Comparison of ENCODE assay signal across 25 cellular contexts in genomic region chr9:70362952-70363351, GRCh38. TPM values are rescaled to one million over a fixed set of nuclear protein-coding genes. Genes with fewer than 3 reads are reported as not detected.
DNase-seq lines count a peak whose midpoint lies in the region; ATAC-seq, FAIRE-seq and TF ChIP-seq lines count a peak whose summit lies in the region.
"Had no signal": no experiment of that assay in that cellular context is flagged by ENCODE, and none has a peak within 500 bp of the region (broad histone marks: within the 10 kb centered on the region; RNA-seq: fewer than 3 reads in every experiment).

No MANE protein-coding gene starts in this region.

- no peak overlapping the region for H3K4me2 ChIP-seq in mammary epithelial cell (ENCODE audit: insufficient read depth, low read depth, low read length)
- no peak overlapping the region for H3K4me2 ChIP-seq in HepG2 (ENCODE audit: low read depth, low read length)

- no peaks in the 10 kb centered on the region for H3K9me3 ChIP-seq in mammary epithelial cell (replicated peaks; ENCODE audit: insufficient read depth, low read length)
- no peaks in the 10 kb centered on the region for H3K9me3 ChIP-seq in HepG2 (ENCODE audit: low read length)
- H3K9me3 ChIP-seq in Caco-2: no peaks in the 10 kb centered on the region
- H3K9me3 ChIP-seq: prostate gland, tibial artery had no signal

- H3K9me3 Mint-ChIP-seq in glutamatergic neuron (ENCODE audit: unreplicated experiment): no peaks in the 10 kb centered on the region
- H3K9me3 Mint-ChIP-seq in type B pancreatic cell: no peaks in the 10 kb centered on the region
- no peaks in the 10 kb centered on the region for H3K9me3 Mint-ChIP-seq in Caco-2 (ENCODE audit: unreplicated experiment)
- H3K9me3 Mint-ChIP-seq: activated naive CD4-positive, alpha-beta T cell treated with anti-CD3 and anti-CD28 coated beads, Interleukin-2, amount 10 ng/mL, durations not matched to agents 7 days and 5 days; activated T-cell treated with anti-CD3 and anti-CD28 coated beads, Interleukin-2, amount 50 U/mL, for 72 hours; CD4-positive, CD25-positive, alpha-beta regulatory T cell; stimulated activated naive CD8-positive, alpha-beta T cell treated with anti-CD3 and anti-CD28 coated beads, Interleukin-15, Interleukin-2, amounts not matched to agents 100 ng/mL and 50 ng/mL, for 24 hours had no signal

- CTCF ChIA-PET in mammary epithelial cell (lab: Charles Lee; ENCODE audit: low non-redundant PET) (no interaction called here), HepG2 (lab: Yijun Ruan, JAX; ENCODE audit: low intra/inter-chr PET ratio, low total read pairs) (no interaction called here), Caco-2 (lab: Charles Lee) (no interaction called here)

- FAIRE-seq in HepG2 (lab: Jason Lieb, UNC): no peak

- ATAC-seq in HepG2: no peak
- ATAC-seq: activated T-cell treated with anti-CD3 and anti-CD28 coated beads, Interleukin-2, amount 50 U/mL, for 72 hours had no signal

- no peak overlapping the region for H3K27ac Mint-ChIP-seq in glutamatergic neuron (ENCODE audit: unreplicated experiment)
- no peak overlapping the region for H3K27ac Mint-ChIP-seq in type B pancreatic cell
- no peak overlapping the region for H3K27ac Mint-ChIP-seq in Caco-2 (ENCODE audit: unreplicated experiment)
- H3K27ac Mint-ChIP-seq: activated naive CD4-positive, alpha-beta T cell treated with anti-CD3 and anti-CD28 coated beads, Interleukin-2, amount 10 ng/mL, durations not matched to agents 7 days and 5 days; activated T-cell treated with anti-CD3 and anti-CD28 coated beads, Interleukin-2, amount 50 U/mL, for 72 hours; CD4-positive, CD25-positive, alpha-beta regulatory T cell; stimulated activated naive CD8-positive, alpha-beta T cell treated with anti-CD3 and anti-CD28 coated beads, Interleukin-15, Interleukin-2, amounts not matched to agents 100 ng/mL and 50 ng/mL, for 24 hours had no signal

- no TSS peak for BruUV-seq in mammary epithelial cell (replicated peaks; lab: Mats Ljungman, UMichigan)
- no TSS peak for BruUV-seq in HepG2 (replicated peaks; lab: Mats Ljungman, UMichigan)
- BruUV-seq in Caco-2 (replicated peaks; lab: Mats Ljungman, UMichigan): no TSS peak

- no peak overlapping the region for H3K9ac ChIP-seq in mammary epithelial cell (ENCODE audit: insufficient read depth, low read length)
- H3K9ac ChIP-seq in HepG2 (ENCODE audit: insufficient read depth, low read depth, low read length): no peak overlapping the region

- POLR2A ChIA-PET in HepG2 (lab: Yijun Ruan, JAX): no interaction called here
- POLR2A ChIA-PET in Caco-2 (lab: Charles Lee): no interaction called here

- no peak for TF ChIP-seq CTCF in mammary epithelial cell (conservative IDR thresholded peaks at IDR 0.05 in 1 of 2, IDR thresholded peaks at IDR 0.05 in 1 of 2; ENCODE audit: extremely low read depth in 1 of 2, insufficient read depth in 1 of 2, low read depth in 1 of 2, low read length in 2 of 2)
- no peak for TF ChIP-seq CTCF in HepG2 (CRISPR knock-in tag; IDR thresholded peaks at IDR 0.05)
- no peak for TF ChIP-seq CTCF in glutamatergic neuron (IDR thresholded peaks at IDR 0.05; ENCODE audit: partially characterized antibody, unreplicated experiment)
- TF ChIP-seq CTCF in type B pancreatic cell (conservative IDR thresholded peaks at IDR 0.05): no peak
- TF ChIP-seq CTCF in Caco-2 (IDR thresholded peaks at IDR 0.05; ENCODE audit: insufficient read depth in 1 of 2, low read depth in 1 of 2, low read length in 1 of 2, severe bottlenecking in 1 of 2, unreplicated experiment in 1 of 2): no peak

- WGBS in mammary epithelial cell (ENCODE audit: low coverage, missing lambda C conversion rate): 86% methylated on average over 7 of the region's 7 CpGs
- 66% methylated on average over 7 of the region's 7 CpGs for WGBS in HepG2 (ENCODE audit: low lambda C conversion rate)

- no peak overlapping the region for H3K4me3 ChIP-seq in mammary epithelial cell (replicated peaks in 1 of 3; ENCODE audit: insufficient read depth in 1 of 3, low read depth in 2 of 3, low read length in 3 of 3)
- no peak overlapping the region for H3K4me3 ChIP-seq in HepG2 (replicated peaks in 1 of 3; ENCODE audit: insufficient read depth in 1 of 3, low read depth in 2 of 3, low read length in 3 of 3)
- no peak overlapping the region for H3K4me3 ChIP-seq in Caco-2 (ENCODE audit: low read depth, low read length)
- H3K4me3 ChIP-seq: dorsolateral prefrontal cortex, lung, prostate gland, tibial artery had no signal

- H3K4me3 Mint-ChIP-seq in glutamatergic neuron (ENCODE audit: unreplicated experiment) (no peak overlapping the region), type B pancreatic cell (no peak overlapping the region), Caco-2 (ENCODE audit: unreplicated experiment) (no peak overlapping the region)
- H3K4me3 Mint-ChIP-seq: activated naive CD4-positive, alpha-beta T cell treated with anti-CD3 and anti-CD28 coated beads, Interleukin-2, amount 10 ng/mL, durations not matched to agents 7 days and 5 days; activated T-cell treated with anti-CD3 and anti-CD28 coated beads, Interleukin-2, amount 50 U/mL, for 72 hours; CD4-positive, CD25-positive, alpha-beta regulatory T cell; stimulated activated naive CD8-positive, alpha-beta T cell treated with anti-CD3 and anti-CD28 coated beads, Interleukin-15, Interleukin-2, amounts not matched to agents 100 ng/mL and 50 ng/mL, for 24 hours had no signal

- no peak for TF ChIP-seq POLR2A in HepG2 (IDR thresholded peaks at IDR 0.05; ENCODE audit: insufficient read depth in 1 of 2, low read depth in 2 of 2, low read length in 2 of 2)

- H3K27me3 ChIP-seq in mammary epithelial cell (ENCODE audit: insufficient read depth, low read length): no peaks in the 10 kb centered on the region
- H3K27me3 ChIP-seq in HepG2 (ENCODE audit: control insufficient read depth in 1 of 2, insufficient read depth in 2 of 2, low read length in 2 of 2): no peaks in the 10 kb centered on the region
- H3K27me3 ChIP-seq in Caco-2 (replicated peaks; ENCODE audit: control insufficient read depth, insufficient read depth, low read length): no peaks in the 10 kb centered on the region
- H3K27me3 ChIP-seq: dorsolateral prefrontal cortex, tibial artery had no signal

- H3K4me1 ChIP-seq in mammary epithelial cell (ENCODE audit: insufficient read depth, low read length) (no peaks in the 10 kb centered on the region), HepG2 (ENCODE audit: insufficient read depth, low read length) (no peaks in the 10 kb centered on the region), Caco-2 (no peaks in the 10 kb centered on the region)
- H3K4me1 ChIP-seq: prostate gland, tibial artery had no signal

- TF ChIP-seq EP300 in HepG2 (IDR thresholded peaks at IDR 0.05; ENCODE audit: low read depth in 2 of 2, low read length in 2 of 2): no peak
- TF ChIP-seq EP300 in HepG2 (CRISPR knock-in tag; IDR thresholded peaks at IDR 0.05; ENCODE audit: borderline replicate concordance): no peak

- no peaks in the 10 kb centered on the region for H3K4me1 Mint-ChIP-seq in glutamatergic neuron (ENCODE audit: low read depth, unreplicated experiment)
- H3K4me1 Mint-ChIP-seq in type B pancreatic cell (ENCODE audit: unreplicated experiment): no peaks in the 10 kb centered on the region
- H3K4me1 Mint-ChIP-seq in Caco-2 (ENCODE audit: low read depth, unreplicated experiment): no peaks in the 10 kb centered on the region
- H3K4me1 Mint-ChIP-seq: activated naive CD4-positive, alpha-beta T cell treated with anti-CD3 and anti-CD28 coated beads, Interleukin-2, amount 10 ng/mL, durations not matched to agents 7 days and 5 days had no signal

- H3K27me3 Mint-ChIP-seq in glutamatergic neuron (ENCODE audit: unreplicated experiment) (no peaks in the 10 kb centered on the region), type B pancreatic cell (no peaks in the 10 kb centered on the region), Caco-2 (ENCODE audit: insufficient read depth, unreplicated experiment) (no peaks in the 10 kb centered on the region)
- H3K27me3 Mint-ChIP-seq: activated naive CD4-positive, alpha-beta T cell treated with anti-CD3 and anti-CD28 coated beads, Interleukin-2, amount 10 ng/mL, durations not matched to agents 7 days and 5 days; CD4-positive, CD25-positive, alpha-beta regulatory T cell; stimulated activated naive CD8-positive, alpha-beta T cell treated with anti-CD3 and anti-CD28 coated beads, Interleukin-15, Interleukin-2, amounts not matched to agents 100 ng/mL and 50 ng/mL, for 24 hours had no signal

- H4K20me1 ChIP-seq in mammary epithelial cell (ENCODE audit: insufficient read depth, low read length) (no peaks in the 10 kb centered on the region), HepG2 (ENCODE audit: insufficient read depth, low read length) (no peaks in the 10 kb centered on the region)

- in situ Hi-C loops in mammary epithelial cell (cut with MboI; ENCODE audit: low sequenced_read_pairs in 2 of 2) (loop anchor here in 1 of 2 donors (25.0 kb wide), 2 partner anchors 124 to 224 kb away; no protein-coding TSS in a partner anchor), HepG2 (cut with HindIII; ENCODE audit: extremely low pct_ligation_motif_present, low pct_unique_long_range_greater_than_20kb) (no loop called here)

- H3K36me3 Mint-ChIP-seq in glutamatergic neuron (ENCODE audit: unreplicated experiment) (no peaks in the 10 kb centered on the region), type B pancreatic cell (peaks cover 7% of the 10 kb centered on the region), Caco-2 (ENCODE audit: insufficient read depth, unreplicated experiment) (no peaks in the 10 kb centered on the region)

- H3K79me2 ChIP-seq in mammary epithelial cell (ENCODE audit: insufficient read depth, low read length) (no peaks in the 10 kb centered on the region), HepG2 (ENCODE audit: insufficient read depth, low read length) (no peaks in the 10 kb centered on the region)

- TF ChIP-seq RAD21 in HepG2 (CRISPR knock-in tag; IDR thresholded peaks at IDR 0.05): no peak

- DNase-seq in HCEC 1CT (peak; percentile 61), MV-4-11 (lab: John Stamatoyannopoulos, UW) (peak; percentile 70), mammary epithelial cell (peak; percentile 17), HepG2 (ENCODE audit: low spot score) (no peak), glutamatergic neuron (no peak), type B pancreatic cell (ENCODE audit: extremely low spot score, unreplicated experiment) (no peak), NCI-H526 treated with DMSO at 0.1 percent for 48 hours (lab: John Stamatoyannopoulos, UW) (no peak), Caco-2 (no peak)
- DNase-seq: activated CD4-positive, alpha-beta T cell treated with anti-CD3 and anti-CD28 coated beads for 4 hours; activated naive CD4-positive, alpha-beta T cell treated with anti-CD3 and anti-CD28 coated beads, Interleukin-2, amount 10 ng/mL, durations not matched to agents 7 days and 5 days; activated T-cell treated with anti-CD3 and anti-CD28 coated beads, Interleukin-2, amount 50 U/mL, for 72 hours; anterior cingulate cortex; CD4-positive, CD25-positive, alpha-beta regulatory T cell; dorsolateral prefrontal cortex; GF-D8; kidney glomerular epithelial cell; NCI-H146; NCI-H2171 treated with DMSO at 0.1 percent for 48 hours; NCI-H526; SIG-M5; T-helper 1 cell; tibial artery had no signal

- intact Hi-C loops in mammary epithelial cell (cut with micrococcal nuclease): no loop called here
- intact Hi-C loops in HepG2 (cut with micrococcal nuclease; ENCODE audit: unreplicated experiment): no loop called here
- intact Hi-C loops in Caco-2 (cut with micrococcal nuclease; ENCODE audit: unreplicated experiment): no loop called here

- no peak overlapping the region for H2AFZ ChIP-seq in mammary epithelial cell (ENCODE audit: low read depth, low read length)
- H2AFZ ChIP-seq in HepG2 (ENCODE audit: low read length): no peak overlapping the region

- dilution Hi-C loops in mammary epithelial cell (cut with HindIII; ENCODE audit: low sequenced_read_pairs): no loop called here

- no peaks in the 10 kb centered on the region for H3K36me3 ChIP-seq in mammary epithelial cell (ENCODE audit: insufficient read depth, low read length)
- H3K36me3 ChIP-seq in HepG2 (replicated peaks in 1 of 2; ENCODE audit: control insufficient read depth in 1 of 2, insufficient read depth in 2 of 2, low read length in 2 of 2): no peaks in the 10 kb centered on the region
- H3K36me3 ChIP-seq in Caco-2 (ENCODE audit: control insufficient read depth, insufficient read depth, low read length): no peaks in the 10 kb centered on the region
- H3K36me3 ChIP-seq: prostate gland had no signal

- no peak overlapping the region for H3K27ac ChIP-seq in mammary epithelial cell (ENCODE audit: insufficient read depth, low read depth, low read length)
- H3K27ac ChIP-seq in HepG2 (ENCODE audit: extremely low read length, insufficient read depth, low read length): no peak overlapping the region
- H3K27ac ChIP-seq: dorsolateral prefrontal cortex, prostate gland, tibial artery had no signal

RNA-seq across cellular contexts. Expression of gene KLF9, which starts 51.5 kb away (rescaled TPM):
- total RNA-seq in mammary epithelial cell: 10 to 100 TPM in 1 of 2 donors, 1 to 10 TPM in 1; 5.5 to 10.8 TPM
- 3.2 TPM for polyA plus RNA-seq in mammary epithelial cell
- polyA minus RNA-seq in mammary epithelial cell: 1.2 TPM
- 5.7 and 7.2 TPM in 2 replicates for total RNA-seq in HepG2 (2016; rRNA removed; fragmentation: Illumina TruSeq; extraction: Trizol)
- total RNA-seq in HepG2 (2016; cell fraction: cytosol; rRNA removed; fragmentation: Illumina TruSeq; extraction: Trizol; ENCODE audit: low read depth): 0.79 and 0.81 TPM in 2 replicates
- 5.6 and 6.3 TPM in 2 replicates for total RNA-seq in HepG2 (2016; cell fraction: insoluble cytoplasmic fraction; rRNA removed; fragmentation: Illumina TruSeq; extraction: Trizol)
- 3.6 and 4.2 TPM in 2 replicates for total RNA-seq in HepG2 (2016; cell fraction: membrane; rRNA removed; fragmentation: Illumina TruSeq; extraction: Trizol)
- total RNA-seq in HepG2 (2016; cell fraction: nucleus; rRNA removed; fragmentation: Illumina TruSeq; extraction: Trizol): 6.0 and 6.2 TPM in 2 replicates
- polyA plus RNA-seq in HepG2 (2011; rRNA removed): 7.1 and 7.2 TPM in 2 replicates
- polyA plus RNA-seq in HepG2 (2011; cell fraction: cytosol; rRNA removed): 5.3 and 5.8 TPM in 2 replicates
- 3.3 and 4.2 TPM in 2 replicates for polyA plus RNA-seq in HepG2 (2011; cell fraction: nucleus; rRNA removed)
- 8.3 and 8.5 TPM in 2 replicates for polyA plus RNA-seq in HepG2 (2012)
- polyA plus RNA-seq in HepG2 (2016; cell fraction: cytosol; fragmentation: Illumina TruSeq; extraction: Trizol; ENCODE audit: low read depth): 0.36 and 0.37 TPM in 2 replicates
- 7.0 TPM in 2 replicates for polyA plus RNA-seq in HepG2 (2016; cell fraction: insoluble cytoplasmic fraction; fragmentation: Illumina TruSeq; extraction: Trizol; ENCODE audit: low read depth)
- 1.6 and 2.0 TPM in 2 replicates for polyA plus RNA-seq in HepG2 (2016; cell fraction: membrane; fragmentation: Illumina TruSeq; extraction: Trizol; ENCODE audit: low read depth)
- polyA plus RNA-seq in HepG2 (2016; cell fraction: nucleus; fragmentation: Illumina TruSeq; extraction: Trizol; ENCODE audit: insufficient read depth, low read depth): 6.3 and 7.1 TPM in 2 replicates
- 2.5 and 9.7 TPM in 2 replicates for polyA minus RNA-seq in HepG2 (2011; rRNA and poly(A)+ RNA removed; ENCODE audit: low replicate concordance)
- 7.8 and 8.0 TPM in 2 replicates for polyA minus RNA-seq in HepG2 (2011; cell fraction: cytosol; rRNA and poly(A)+ RNA removed)
- 6.2 and 7.5 TPM in 2 replicates for polyA minus RNA-seq in HepG2 (2011; cell fraction: nucleus; rRNA and poly(A)+ RNA removed)
- 0.25 TPM for total RNA-seq in glutamatergic neuron (ENCODE audit: unreplicated experiment)
- 16.7 and 21.6 TPM in 2 replicates for total RNA-seq in type B pancreatic cell (ENCODE audit: low replicate concordance)
- total RNA-seq in Caco-2 (2022): 0.77 and 0.98 TPM in 2 replicates

Comparison
In these comparisons a context has a peak if more than half of its experiments do, and no peak if none do; other contexts are left out.
1. DNase-seq: peak in HCEC 1CT (single experiment), MV-4-11 (single experiment) and mammary epithelial cell (single experiment); none in HepG2 (single experiment), glutamatergic neuron (single experiment), type B pancreatic cell (single experiment), NCI-H526 treated with DMSO at 0.1 percent for 48 hours (single experiment) and Caco-2 (0 of 2).